ENCODE assay signal across 1 cellular context in genomic region chr17:12990041-12990808, GRCh38.
TF ChIP-seq lines count a peak whose summit lies in the region.

No MANE protein-coding gene starts in this region.

TF ChIP-seq in K562, 482 proteins besides CTCF, POLR2A, EP300 and RAD21 (continued from another document):
- no peak for TF ChIP-seq VEZF1 (CRISPR knock-in tag; IDR thresholded peaks at IDR 0.05)
- TF ChIP-seq E2F6 (IDR thresholded peaks at IDR 0.05; ENCODE audit: borderline replicate concordance in 1 of 2, extremely low read depth in 1 of 2, insufficient read depth in 1 of 2, insufficient read length in 1 of 2, low read depth in 1 of 2, low read length in 1 of 2, poor library complexity in 1 of 2, severe bottlenecking in 1 of 2) = peak in 1 of 2 experiments; percentile 36
- TF ChIP-seq YY1 (IDR thresholded peaks at IDR 0.05; ENCODE audit: borderline replicate concordance in 1 of 3, control insufficient read depth in 1 of 3, extremely low read depth in 1 of 3, insufficient read depth in 3 of 3, insufficient read length in 1 of 3, insufficient replicate concordance in 2 of 3, low read depth in 1 of 3, low read length in 2 of 3) = no peak
- no peak for TF ChIP-seq NCOA6 (IDR thresholded peaks at IDR 0.05)
- TF ChIP-seq SRSF3 (IDR thresholded peaks at IDR 0.05; ENCODE audit: insufficient read depth, low read length) = no peak
- TF ChIP-seq ZNF699 (CRISPR knock-in tag; IDR thresholded peaks at IDR 0.05; ENCODE audit: insufficient replicate concordance) = no peak
- TF ChIP-seq NELFE (IDR thresholded peaks at IDR 0.05; ENCODE audit: insufficient read depth, insufficient read length) = no peak
- TF ChIP-seq KDM5B (IDR thresholded peaks at IDR 0.05; ENCODE audit: insufficient replicate concordance, low read depth, low read length) = no peak
